In genomic region chr4:69497886-69498395, GRCh38 we compare ENCODE assay signal across 20 cellular contexts. TPM values are rescaled to one million over a fixed set of nuclear protein-coding genes. Genes with fewer than 3 reads are reported as not detected.
A peak's percentile ranks its signal among the peaks of the same experiment; 100 is the strongest.
DNase-seq lines count a peak whose midpoint lies in the region; ATAC-seq, FAIRE-seq and TF ChIP-seq lines count a peak whose summit lies in the region.
"Had no signal": no experiment of that assay in that cellular context is flagged by ENCODE, and none has a peak within 500 bp of the region (broad histone marks: within the 10 kb centered on the region; RNA-seq: fewer than 3 reads in every experiment).

No MANE protein-coding gene starts in this region.

- H3K9me3 ChIP-seq in mammary epithelial cell (replicated peaks; ENCODE audit: insufficient read depth, low read length) (no peaks in the 10 kb centered on the region), astrocyte (ENCODE audit: insufficient read depth, low read depth, low read length) (no peaks in the 10 kb centered on the region), H9 (ENCODE audit: control insufficient read depth, low read depth, low read length) (no peaks in the 10 kb centered on the region)
- H3K9me3 ChIP-seq in CD4-positive, alpha-beta T cell (ENCODE audit: control insufficient read depth, low read length) = no peaks in the 10 kb centered on the region
- H3K9me3 ChIP-seq: BLaER1 treated with 17β-estradiol and CSF1 and Interleukin-3, amounts not matched to agents 10 nM and 100 nM had no signal

- dilution Hi-C loops in mammary epithelial cell (cut with HindIII; ENCODE audit: low sequenced_read_pairs) = no loop called here

- H3K9me3 Mint-ChIP-seq in MCF 10A (ENCODE audit: unreplicated experiment) = no peaks in the 10 kb centered on the region
- H3K9me3 Mint-ChIP-seq in astrocyte (ENCODE audit: unreplicated experiment) = peaks cover 10% of the 10 kb centered on the region
- no peaks in the 10 kb centered on the region for H3K9me3 Mint-ChIP-seq in CD4-positive, alpha-beta T cell
- H3K9me3 Mint-ChIP-seq in H9 = no peaks in the 10 kb centered on the region

- 74% methylated on average over 2 of the region's 2 CpGs for WGBS in mammary epithelial cell (ENCODE audit: low coverage, missing lambda C conversion rate)
- WGBS in H9 (ENCODE audit: extremely low coverage, insufficient read length, low lambda C conversion rate) = no CpG with 5 or more reads among the region's 2 CpGs

- H3K4me1 Mint-ChIP-seq in MCF 10A (ENCODE audit: insufficient read depth, unreplicated experiment) (no peaks in the 10 kb centered on the region), astrocyte (ENCODE audit: low read depth, unreplicated experiment) (peaks cover 38% of the 10 kb centered on the region), H9 (no peaks in the 10 kb centered on the region)
- H3K4me1 Mint-ChIP-seq in CD4-positive, alpha-beta T cell (ENCODE audit: low read depth) = no peaks in the 10 kb centered on the region

- ATAC-seq in CD4-positive, alpha-beta T cell (ENCODE audit: poor library complexity) = no peak

- H3K9ac ChIP-seq in mammary epithelial cell (ENCODE audit: insufficient read depth, low read length) (no peak overlapping the region), astrocyte (ENCODE audit: low read length) (no peak overlapping the region), H9 (ENCODE audit: extremely low read depth, insufficient read length, low read length) (no peak overlapping the region)
- H3K9ac ChIP-seq: BLaER1 treated with 17β-estradiol and CSF1 and Interleukin-3, amounts not matched to agents 10 nM and 100 nM had no signal

- no peak overlapping the region for H4K8ac ChIP-seq in H9 (replicated peaks; ENCODE audit: insufficient read length, low read depth, low read length)

- no peak overlapping the region for H2BK15ac ChIP-seq in H9 (ENCODE audit: low read depth, low read length)

- no peaks in the 10 kb centered on the region for H3K36me3 ChIP-seq in mammary epithelial cell (ENCODE audit: insufficient read depth, low read length)
- no peaks in the 10 kb centered on the region for H3K36me3 ChIP-seq in astrocyte (ENCODE audit: insufficient read depth, low read length)
- H3K36me3 ChIP-seq: BLaER1 treated with 17β-estradiol and CSF1 and Interleukin-3, amounts not matched to agents 10 nM and 100 nM had no signal

- no peaks in the 10 kb centered on the region for H3K79me1 ChIP-seq in H9 (ENCODE audit: insufficient read depth, low read depth, low read length, poor library complexity, severe bottlenecking)

- H3K27me3 Mint-ChIP-seq in MCF 10A (ENCODE audit: insufficient read depth, unreplicated experiment) (peaks cover 39% of the 10 kb centered on the region), astrocyte (ENCODE audit: low read depth, unreplicated experiment) (no peaks in the 10 kb centered on the region), H9 (ENCODE audit: low read depth) (no peaks in the 10 kb centered on the region)
- H3K27me3 Mint-ChIP-seq in CD4-positive, alpha-beta T cell = no peaks in the 10 kb centered on the region

- no peaks in the 10 kb centered on the region for H3K36me3 Mint-ChIP-seq in MCF 10A (ENCODE audit: insufficient read depth, unreplicated experiment)
- H3K36me3 Mint-ChIP-seq in astrocyte (ENCODE audit: low read depth, unreplicated experiment) = peaks cover 1% of the 10 kb centered on the region
- no peaks in the 10 kb centered on the region for H3K36me3 Mint-ChIP-seq in CD4-positive, alpha-beta T cell (ENCODE audit: low read depth)
- H3K36me3 Mint-ChIP-seq in H9 (ENCODE audit: insufficient read depth in 1 of 3, low read depth in 3 of 3) = no peaks in the 10 kb centered on the region

- H3K18ac ChIP-seq in H9 (ENCODE audit: insufficient read length, low read depth, low read length) = no peak overlapping the region

- CTCF ChIA-PET in MCF 10A (lab: Yijun Ruan, JAX) (interaction anchor here (0.6 kb wide), 1 partner anchor 23 kb away, joined by 3 read pairs; no protein-coding TSS in a partner anchor), mammary epithelial cell (lab: Charles Lee; ENCODE audit: low non-redundant PET) (no interaction called here)
- CTCF ChIA-PET in CD4-positive, alpha-beta T cell (lab: Charles Lee) = no interaction called here

- POLR2A ChIA-PET in MCF 10A (lab: Yijun Ruan, JAX) = no interaction called here
- POLR2A ChIA-PET in CD4-positive, alpha-beta T cell (lab: Charles Lee) = no interaction called here

- no peak overlapping the region for H2AFZ ChIP-seq in mammary epithelial cell (ENCODE audit: low read depth, low read length)
- no peak overlapping the region for H2AFZ ChIP-seq in astrocyte (ENCODE audit: low read depth, low read length)
- no peak overlapping the region for H2AFZ ChIP-seq in H9 (ENCODE audit: low read length)
- H2AFZ ChIP-seq: PC-9 had no signal

- no peak overlapping the region for H3K4ac ChIP-seq in H9 (ENCODE audit: low read depth, low read length)

- no peak overlapping the region for H2BK120ac ChIP-seq in H9 (ENCODE audit: low read depth, low read length, poor library complexity, severe bottlenecking)

- no peak overlapping the region for H2AK5ac ChIP-seq in H9 (ENCODE audit: insufficient read length, low read length)

- no peaks in the 10 kb centered on the region for H3K79me2 ChIP-seq in mammary epithelial cell (ENCODE audit: insufficient read depth, low read length)
- no peaks in the 10 kb centered on the region for H3K79me2 ChIP-seq in astrocyte (ENCODE audit: insufficient read depth, low read length)
- H3K79me2 ChIP-seq in H9 (ENCODE audit: insufficient read depth, low read length) = no peaks in the 10 kb centered on the region

- no peak for FAIRE-seq in astrocyte (lab: Jason Lieb, UNC)
- FAIRE-seq: A204.1, H54 had no signal

- H4K5ac ChIP-seq in H9 (ENCODE audit: insufficient read length, low read depth, low read length) = no peak overlapping the region

- H3K27ac ChIP-seq in mammary epithelial cell (ENCODE audit: insufficient read depth, low read depth, low read length) (no peak overlapping the region), astrocyte (ENCODE audit: low read depth, low read length) (peak overlapping the region; percentile 50), H9 (ENCODE audit: insufficient read length, low read depth, low read length) (no peak overlapping the region)
- H3K27ac ChIP-seq in CD4-positive, alpha-beta T cell (ENCODE audit: low read depth, low read length) = no peak overlapping the region
- H3K27ac ChIP-seq: BLaER1 treated with 17β-estradiol and CSF1 and Interleukin-3, amounts not matched to agents 10 nM and 100 nM; PC-9 had no signal

- no peak overlapping the region for H2BK20ac ChIP-seq in H9 (ENCODE audit: low read depth, low read length, poor library complexity, severe bottlenecking)

- DNase-seq in MCF 10A (ENCODE audit: unreplicated experiment) (peak; percentile 21), mammary epithelial cell (no peak), astrocyte (ENCODE audit: low read depth) (peak; percentile 38), kidney tubule cell (ENCODE audit: low spot score) (peak; percentile 13), H9 (no peak), NCI-H1417 treated with DMSO at 0.1 percent for 48 hours (lab: John Stamatoyannopoulos, UW) (no peak)
- no peak for DNase-seq in CD4-positive, alpha-beta T cell
- DNase-seq in activated CD4-positive, CD25-positive, alpha-beta regulatory T cell (lab: John Stamatoyannopoulos, UW) = no peak
- DNase-seq: DMS 273 treated with DMSO at 0.1 percent for 48 hours, EL, KBM-7, NCI-H1048, NCI-H146, NCI-H2081 treated with DMSO at 0.1 percent for 48 hours, NCI-H510A treated with DMSO at 0.1 percent for 48 hours, NCI-H82, PC-9 had no signal

- H4K91ac ChIP-seq in H9 (ENCODE audit: insufficient read length, low read depth, low read length) = no peak overlapping the region

- H3K27ac Mint-ChIP-seq in MCF 10A (ENCODE audit: low read depth, unreplicated experiment) (no peak overlapping the region), astrocyte (ENCODE audit: unreplicated experiment) (peak overlapping the region; percentile 92), H9 (no peak overlapping the region)
- no peak overlapping the region for H3K27ac Mint-ChIP-seq in CD4-positive, alpha-beta T cell

- H3K4me3 Mint-ChIP-seq in MCF 10A (ENCODE audit: unreplicated experiment) (no peak overlapping the region), astrocyte (ENCODE audit: unreplicated experiment) (no peak overlapping the region), H9 (no peak overlapping the region)
- no peak overlapping the region for H3K4me3 Mint-ChIP-seq in CD4-positive, alpha-beta T cell

- no peak overlapping the region for H2BK5ac ChIP-seq in H9 (ENCODE audit: insufficient read length, low read length)

- H3K23me2 ChIP-seq in H9 (ENCODE audit: insufficient read length, low read depth, low read length, poor library complexity, severe bottlenecking) = no peaks in the 10 kb centered on the region

- BruUV-seq in MCF 10A (replicated peaks; lab: Mats Ljungman, UMichigan) = no TSS peak
- no TSS peak for BruUV-seq in mammary epithelial cell (replicated peaks; lab: Mats Ljungman, UMichigan)

- no peak overlapping the region for H3K14ac ChIP-seq in H9 (ENCODE audit: insufficient read depth, low read length)

- H3T11ph ChIP-seq in H9 (ENCODE audit: low read length) = no peak overlapping the region

- no peaks in the 10 kb centered on the region for H4K20me1 ChIP-seq in mammary epithelial cell (ENCODE audit: insufficient read depth, low read length)
- H4K20me1 ChIP-seq in astrocyte (ENCODE audit: insufficient read depth, low read length) = no peaks in the 10 kb centered on the region
- no peaks in the 10 kb centered on the region for H4K20me1 ChIP-seq in H9 (ENCODE audit: control insufficient read depth, insufficient read depth, insufficient read length)
- H4K20me1 ChIP-seq: BLaER1 treated with 17β-estradiol and CSF1 and Interleukin-3, amounts not matched to agents 10 nM and 100 nM had no signal

- no peak overlapping the region for H3K23ac ChIP-seq in H9 (ENCODE audit: insufficient read length, low read depth, low read length)

- in situ Hi-C loops in mammary epithelial cell (cut with MboI; ENCODE audit: low sequenced_read_pairs in 2 of 2) = no loop called here

- intact Hi-C loops in MCF 10A (cut with micrococcal nuclease) = no loop called here
- intact Hi-C loops in mammary epithelial cell (cut with micrococcal nuclease) = no loop called here
- intact Hi-C loops in CD4-positive, alpha-beta T cell (cut with DNase I, micrococcal nuclease) = no loop called here

- no peak overlapping the region for H3K4me2 ChIP-seq in mammary epithelial cell (ENCODE audit: insufficient read depth, low read depth, low read length)
- H3K4me2 ChIP-seq in astrocyte (ENCODE audit: low read length) = peak overlapping the region; percentile 55
- no peak overlapping the region for H3K4me2 ChIP-seq in H9 (ENCODE audit: insufficient read depth, insufficient read length, low read length)
- H3K4me2 ChIP-seq: BLaER1 treated with 17β-estradiol and CSF1 and Interleukin-3, amounts not matched to agents 10 nM and 100 nM; PC-9 had no signal

- H2BK12ac ChIP-seq in H9 (ENCODE audit: insufficient read length, low read depth, low read length) = no peak overlapping the region

- H3K27me3 ChIP-seq in mammary epithelial cell (ENCODE audit: insufficient read depth, low read length) (peaks cover under 1% of the 10 kb centered on the region), astrocyte (ENCODE audit: insufficient read depth, low read length) (no peaks in the 10 kb centered on the region), H9 (ENCODE audit: insufficient read depth, low read length) (no peaks in the 10 kb centered on the region)
- no peaks in the 10 kb centered on the region for H3K27me3 ChIP-seq in CD4-positive, alpha-beta T cell (ENCODE audit: control insufficient read depth, insufficient read depth, low read length)
- H3K27me3 ChIP-seq: BLaER1 treated with 17β-estradiol and CSF1 and Interleukin-3, amounts not matched to agents 10 nM and 100 nM had no signal

- no peak overlapping the region for H3K56ac ChIP-seq in H9 (ENCODE audit: insufficient read length, low read depth, low read length)

- H3K4me1 ChIP-seq in mammary epithelial cell (ENCODE audit: insufficient read depth, low read length) (no peaks in the 10 kb centered on the region), astrocyte (ENCODE audit: insufficient read depth, low read length) (peaks cover 12% of the 10 kb centered on the region), H9 (ENCODE audit: insufficient read depth, low read length) (no peaks in the 10 kb centered on the region)
- H3K4me1 ChIP-seq: BLaER1 treated with 17β-estradiol and CSF1 and Interleukin-3, amounts not matched to agents 10 nM and 100 nM had no signal

- TF ChIP-seq CTCF in MCF 10A (IDR thresholded peaks at IDR 0.05; ENCODE audit: unreplicated experiment) (no peak), mammary epithelial cell (conservative IDR thresholded peaks at IDR 0.05 in 1 of 2, IDR thresholded peaks at IDR 0.05 in 1 of 2; ENCODE audit: extremely low read depth in 1 of 2, insufficient read depth in 1 of 2, low read depth in 1 of 2, low read length in 2 of 2) (no peak), astrocyte (IDR thresholded peaks at IDR 0.05; ENCODE audit: insufficient read depth, low read depth, low read length) (no peak), H9 (conservative IDR thresholded peaks at IDR 0.05) (no peak)
- no peak for TF ChIP-seq CTCF in CD4-positive, alpha-beta T cell (IDR thresholded peaks at IDR 0.05)

- H3K4me3 ChIP-seq in mammary epithelial cell (replicated peaks in 1 of 3; ENCODE audit: insufficient read depth in 1 of 3, low read depth in 2 of 3, low read length in 3 of 3) (no peak overlapping the region), astrocyte (ENCODE audit: insufficient read depth, low read depth, low read length) (no peak overlapping the region)
- H3K4me3 ChIP-seq: BLaER1 treated with 17β-estradiol and CSF1 and Interleukin-3, amounts not matched to agents 10 nM and 100 nM; PC-9 had no signal

RNA-seq across cellular contexts. Expression of gene UGT2B4, which starts 2.2 kb away (rescaled TPM):
- not detected in 2 replicates for total RNA-seq in MCF 10A (2022)
- not detected for total RNA-seq in mammary epithelial cell
- not detected for polyA plus RNA-seq in mammary epithelial cell
- polyA minus RNA-seq in mammary epithelial cell = not detected
- total RNA-seq in astrocyte = 0.32 and 0.41 TPM in 2 replicates
- total RNA-seq in CD4-positive, alpha-beta T cell = not detected
- total RNA-seq in H9 (2021) = 0.24 TPM in 1 of 2 replicates, not detected in the other
- total RNA-seq: PC-9 had no signal

Comparison
In these comparisons a context has a peak if more than half of its experiments do, and no peak if none do; other contexts are left out.
1. DNase-seq: peak in MCF 10A (single experiment), astrocyte (single experiment) and kidney tubule cell (single experiment); none in mammary epithelial cell (single experiment), CD4-positive, alpha-beta T cell (0 of 10), activated CD4-positive, CD25-positive, alpha-beta regulatory T cell (0 of 4), H9 (single experiment) and NCI-H1417 treated with DMSO at 0.1 percent for 48 hours (single experiment).